In the genomic region with DNA sequence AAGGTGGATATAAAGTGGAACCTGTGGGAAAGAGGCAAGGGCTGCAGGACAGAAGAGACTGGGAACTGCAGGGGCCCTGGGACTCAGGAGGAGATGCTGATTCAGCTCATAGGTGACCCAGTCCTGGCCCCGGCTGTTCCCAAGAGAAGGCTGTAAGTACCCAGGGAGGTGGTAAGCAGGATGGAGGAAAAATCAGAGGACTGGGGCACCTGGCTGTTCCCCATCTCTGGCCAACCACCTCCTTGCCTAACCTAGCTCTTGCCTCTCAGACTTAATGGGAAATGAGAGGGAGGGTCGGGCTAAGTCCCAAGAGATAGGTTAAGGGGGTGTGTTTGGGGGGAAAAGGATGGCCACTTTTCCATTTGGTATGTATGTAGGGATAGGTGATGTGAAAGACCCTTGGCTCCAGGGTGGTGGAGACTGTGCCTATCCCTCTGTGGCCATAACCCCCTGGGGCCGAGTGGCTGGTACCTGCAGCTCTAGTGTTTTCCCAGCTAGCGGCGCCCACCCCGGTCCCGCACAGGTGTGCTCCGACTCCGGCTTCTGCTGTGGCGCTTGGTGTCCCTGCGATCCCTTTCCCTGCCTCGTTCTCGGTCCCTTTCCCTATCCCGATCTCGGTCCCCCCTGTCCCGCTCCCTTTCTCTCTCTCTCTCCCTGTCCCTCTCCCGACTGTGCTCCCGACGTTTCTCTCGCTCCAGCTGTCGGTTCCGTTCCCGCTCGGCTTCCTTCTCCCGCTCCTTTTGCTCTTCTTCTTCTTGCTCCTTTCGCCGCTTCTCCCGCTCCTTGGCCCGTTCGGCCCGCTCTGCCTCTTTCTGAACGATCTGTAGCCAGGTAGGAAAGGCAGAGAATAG, we compare ENCODE assay signal across 14 cellular contexts. TPM values are rescaled to one million over a fixed set of nuclear protein-coding genes. Genes with fewer than 3 reads are reported as not detected.
DNase-seq lines count a peak whose midpoint lies in the region; ATAC-seq and TF ChIP-seq lines count a peak whose summit lies in the region.
"Had no signal": no experiment of that assay in that cellular context is flagged by ENCODE, and none has a peak within 500 bp of the region (broad histone marks: within the 10 kb centered on the region; RNA-seq: fewer than 3 reads in every experiment).

No MANE protein-coding gene starts in this region.

- peaks cover 26% of the 10 kb centered on the region for H3K79me2 ChIP-seq in neural progenitor cell (ENCODE audit: low read depth)

- no peak overlapping the region for H2AFZ ChIP-seq in neural progenitor cell (replicated peaks)

- TF ChIP-seq POLR2A in NB4 (IDR thresholded peaks at IDR 0.05; ENCODE audit: extremely low read depth, insufficient read length) = no peak

- H3K4me3 ChIP-seq in NB4 (ENCODE audit: low read depth, low read length) (no peak overlapping the region), neural progenitor cell (no peak overlapping the region)

- H3F3A ChIP-seq in neural progenitor cell (ENCODE audit: low read depth) = peaks cover 61% of the 10 kb centered on the region

- no peak overlapping the region for H3K9ac ChIP-seq in neural progenitor cell

- peak overlapping the region; percentile 41 for H3K27ac ChIP-seq in neural progenitor cell

- no peak for TF ChIP-seq CTCF in Calu3 (IDR thresholded peaks at IDR 0.05; ENCODE audit: unreplicated experiment)
- TF ChIP-seq CTCF in NB4 (IDR thresholded peaks at IDR 0.05; ENCODE audit: low read depth, low read length) = no peak
- no peak for TF ChIP-seq CTCF in neural progenitor cell (IDR thresholded peaks at IDR 0.05)

- H3K36me3 Mint-ChIP-seq in Calu3 (ENCODE audit: insufficient read depth, unreplicated experiment) = peaks cover 57% of the 10 kb centered on the region
- H3K36me3 Mint-ChIP-seq in neural progenitor cell = peaks cover 24% of the 10 kb centered on the region

- H3K36me3 ChIP-seq in neural progenitor cell = peaks cover 22% of the 10 kb centered on the region

- H3K27me3 ChIP-seq in neural progenitor cell = no peaks in the 10 kb centered on the region
- H3K27me3 ChIP-seq: SJCRH30 had no signal

- H3K4me2 ChIP-seq in neural progenitor cell = no peak overlapping the region

- BruUV-seq in Calu3 (replicated peaks; lab: Mats Ljungman, UMichigan) = TSS peak; percentile 87

- H3K27ac Mint-ChIP-seq in Calu3 (ENCODE audit: unreplicated experiment) (no peak overlapping the region), neural progenitor cell (peak overlapping the region; percentile 6)
- H3K27ac Mint-ChIP-seq: stimulated activated naive CD8-positive, alpha-beta T cell treated with anti-CD3 and anti-CD28 coated beads, Interleukin-15, Interleukin-2, amounts not matched to agents 100 ng/mL and 50 ng/mL, for 24 hours had no signal

- intact Hi-C loops in Calu3 (cut with micrococcal nuclease; ENCODE audit: unreplicated experiment) = loop anchor here (1.0 kb wide), 1 partner anchor 130 kb away; a partner anchor contains a TSS

- H3K4me1 ChIP-seq in neural progenitor cell = peaks cover 5% of the 10 kb centered on the region

- H3K9me3 ChIP-seq in neural progenitor cell (ENCODE audit: low read depth) = no peaks in the 10 kb centered on the region
- H3K9me3 ChIP-seq: SJCRH30 had no signal

- H4K20me1 ChIP-seq in neural progenitor cell (ENCODE audit: low read depth) = peaks cover 69% of the 10 kb centered on the region

- H3K4me3 Mint-ChIP-seq in Calu3 (ENCODE audit: low read depth, unreplicated experiment) (no peak overlapping the region), neural progenitor cell (peak overlapping the region; percentile 8)

- ATAC-seq in GM18511 (IDR thresholded peaks at IDR 0.05; ENCODE audit: unreplicated experiment) = no peak

- H3K9me3 Mint-ChIP-seq in Calu3 (ENCODE audit: low read depth, unreplicated experiment) (no peaks in the 10 kb centered on the region), neural progenitor cell (no peaks in the 10 kb centered on the region)
- H3K9me3 Mint-ChIP-seq: activated naive CD4-positive, alpha-beta T cell treated with anti-CD3 and anti-CD28 coated beads, Interleukin-2, amount 50 U/mL, for 72 hours; stimulated activated naive CD8-positive, alpha-beta T cell treated with anti-CD3 and anti-CD28 coated beads, Interleukin-15, Interleukin-2, amounts not matched to agents 100 ng/mL and 50 ng/mL, for 24 hours had no signal

- H3K27me3 Mint-ChIP-seq in Calu3 (ENCODE audit: unreplicated experiment) = no peaks in the 10 kb centered on the region
- peaks cover 4% of the 10 kb centered on the region for H3K27me3 Mint-ChIP-seq in neural progenitor cell (ENCODE audit: insufficient read depth, low read depth)

- CTCF ChIA-PET in Calu3 (lab: Charles Lee) = interaction anchor here (0.8 to 3.0 kb wide), 13 partner anchors 10 to 136 kb away, joined by 3 to 46 read pairs (median 5); a partner anchor contains a TSS

- DNase-seq in Calu3 (no peak), NB4 (ENCODE audit: low read depth) (peak; percentile 13), cerebellar cortex (ENCODE audit: low spot score) (peak; percentile 67), neural progenitor cell (ENCODE audit: low spot score) (no peak), AG20443 (ENCODE audit: low spot score) (no peak), GF-D8 (lab: John Stamatoyannopoulos, UW) (no peak), UCSD-AML1 (lab: John Stamatoyannopoulos, UW; ENCODE audit: unreplicated experiment) (no peak)
- DNase-seq: cerebellar nuclear complex, NCI-H2081 had no signal

- H3K4me1 Mint-ChIP-seq in Calu3 (ENCODE audit: low read depth, unreplicated experiment) (peaks cover 44% of the 10 kb centered on the region), neural progenitor cell (peaks cover 22% of the 10 kb centered on the region)

RNA-seq across cellular contexts. Expression of a gene that starts 1.6 kb away (rescaled TPM):
- total RNA-seq in Calu3 (2022) = 5.0 and 5.7 TPM in 2 replicates
- 15.0 and 35.9 TPM in 2 replicates for total RNA-seq in neural progenitor cell (ENCODE audit: low replicate concordance)

RNA-seq across cellular contexts. Expression of a gene that starts 16.9 kb away (rescaled TPM):
- not detected in 2 replicates for total RNA-seq in Calu3 (2022)
- not detected in 2 replicates for total RNA-seq in neural progenitor cell (ENCODE audit: low replicate concordance)
- total RNA-seq: activated naive CD4-positive, alpha-beta T cell treated with anti-CD3 and anti-CD28 coated beads, Interleukin-2, amount 50 U/mL, for 72 hours; G401; SJCRH30 had no signal

RNA-seq across cellular contexts. Expression of a gene that starts 24.2 kb away (rescaled TPM):
- total RNA-seq in Calu3 (2022) = 121 and 138 TPM in 2 replicates
- 154 and 223 TPM in 2 replicates for total RNA-seq in neural progenitor cell (ENCODE audit: low replicate concordance)

RNA-seq across cellular contexts. Expression of a gene that starts 36.1 kb away (rescaled TPM):
- total RNA-seq in Calu3 (2022) = 181 and 191 TPM in 2 replicates
- 184 and 215 TPM in 2 replicates for total RNA-seq in neural progenitor cell (ENCODE audit: low replicate concordance)

RNA-seq across cellular contexts. Expression of a gene that starts 36.4 kb away (rescaled TPM):
- total RNA-seq in Calu3 (2022) (47.0 and 47.3 TPM in 2 replicates), neural progenitor cell (ENCODE audit: low replicate concordance) (32.0 and 37.5 TPM in 2 replicates)

Comparison
In these comparisons a context has a peak if more than half of its experiments do, and no peak if none do; other contexts are left out.
1. DNase-seq: peak in NB4 (single experiment) and cerebellar cortex (single experiment); none in Calu3 (single experiment), neural progenitor cell (single experiment), AG20443 (single experiment), GF-D8 (single experiment) and UCSD-AML1 (single experiment).